Comparison of ENCODE assay signal across 12 cellular contexts in the genomic region with DNA sequence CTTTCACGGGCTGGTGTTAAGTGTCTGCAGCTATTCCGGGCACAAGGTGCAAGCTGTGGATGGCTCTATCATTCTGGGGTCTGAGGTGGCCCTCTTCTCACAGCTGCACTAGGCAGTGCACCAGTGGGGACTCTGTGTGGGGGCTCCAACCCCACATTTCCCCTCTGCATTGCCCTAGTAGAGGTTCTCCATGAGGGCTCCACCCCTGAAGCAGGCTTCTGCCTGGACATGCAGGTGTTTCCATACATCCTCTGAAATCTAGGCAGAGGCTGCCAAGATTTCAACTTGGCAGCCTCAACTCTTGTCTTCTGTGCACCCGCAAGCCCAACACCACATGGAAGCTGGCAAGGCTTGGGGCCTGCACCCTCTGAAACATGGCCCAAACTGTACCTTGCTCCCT. TPM values are rescaled to one million over a fixed set of nuclear protein-coding genes. Genes with fewer than 3 reads are reported as not detected.
"Had no signal": no experiment of that assay in that cellular context is flagged by ENCODE, and none has a peak within 500 bp of the region (broad histone marks: within the 10 kb centered on the region; RNA-seq: fewer than 3 reads in every experiment).

No MANE protein-coding gene starts in this region.

RNA-seq across cellular contexts. Expression of a gene that starts 52.1 kb away (rescaled TPM):
- total RNA-seq: activated B cell treated with CpG ODN at 0.5 μM for 24 hours; activated CD4-positive, alpha-beta memory T cell treated with anti-CD3 and anti-CD28 coated beads for 36 hours; activated CD4-positive, alpha-beta memory T cell treated with anti-CD3 and anti-CD28 coated beads, Interleukin-2, amount 10 ng/mL, durations not matched to agents 7 days and 5 days; activated CD4-positive, alpha-beta T cell treated with anti-CD3 and anti-CD28 coated beads for 36 hours; activated CD4-positive, alpha-beta T cell treated with anti-CD3 and anti-CD28 coated beads, Interleukin-2, amount 10 ng/mL, durations not matched to agents 7 days and 5 days; activated CD8-positive, alpha-beta memory T cell treated with anti-CD3 and anti-CD28 coated beads for 36 hours; activated CD8-positive, alpha-beta memory T cell treated with anti-CD3 and anti-CD28 coated beads, Interleukin-2, amount 10 ng/mL, durations not matched to agents 7 days and 5 days; activated CD8-positive, alpha-beta T cell treated with anti-CD3 and anti-CD28 coated beads for 36 hours; activated CD8-positive, alpha-beta T cell treated with anti-CD3 and anti-CD28 coated beads, Interleukin-2, amount 10 ng/mL, durations not matched to agents 7 days and 5 days; T-helper 1 cell treated with Interleukin-12 subunit alpha and Interleukin-12 subunit beta and Interleukin-4 antibody, amounts not matched to agents 30 ng/mL and 1 ng/mL, for 36 hours; T-helper 17 cell; T-helper 2 cell treated with Interferon-gamma antibody and Interleukin-4, amounts not matched to agents 100 ng/mL and 5 ng/mL, for 36 hours had no signal
